In genomic region chr19:7395360-7395781, GRCh38 we compare ENCODE assay signal across 8 cellular contexts. TPM values are rescaled to one million over a fixed set of nuclear protein-coding genes. Genes with fewer than 3 reads are reported as not detected.
DNase-seq lines count a peak whose midpoint lies in the region; ATAC-seq and TF ChIP-seq lines count a peak whose summit lies in the region.

No MANE protein-coding gene starts in this region.

- no peaks in the 10 kb centered on the region for H3K27me3 Mint-ChIP-seq in activated CD8-positive, alpha-beta T cell treated with anti-CD3 and anti-CD28 coated beads for 36 hours

- DNase-seq in GM12864 (ENCODE audit: low read depth): no peak
- DNase-seq in activated CD8-positive, alpha-beta T cell treated with anti-CD3 and anti-CD28 coated beads for 36 hours: peak; percentile 19
- no peak for DNase-seq in heart left ventricle
- DNase-seq in sciatic nerve (ENCODE audit: low spot score): no peak
- DNase-seq in NCI-H446 (lab: John Stamatoyannopoulos, UW): no peak
- DNase-seq in medulla oblongata (ENCODE audit: extremely low spot score): no peak

- H3K36me3 Mint-ChIP-seq in activated CD8-positive, alpha-beta T cell treated with anti-CD3 and anti-CD28 coated beads for 36 hours (ENCODE audit: low read depth): peaks cover 8% of the 10 kb centered on the region

- CTCF ChIA-PET in activated CD8-positive, alpha-beta T cell treated with anti-CD3 and anti-CD28 coated beads for 36 hours (lab: Charles Lee): interaction anchor here (2.5 kb wide), 1 partner anchor 41 kb away, joined by 9 read pairs; no protein-coding TSS in a partner anchor

- H3K4me1 Mint-ChIP-seq in activated CD8-positive, alpha-beta T cell treated with anti-CD3 and anti-CD28 coated beads for 36 hours (ENCODE audit: low read depth): peaks cover 39% of the 10 kb centered on the region

- H3K27ac ChIP-seq in heart left ventricle: peak overlapping the region in 11 of 12 donors; percentile 24 to 87 (median 81)

- TF ChIP-seq POLR2A in heart left ventricle (IDR thresholded peaks at IDR 0.05): no peak

- H3K4me3 ChIP-seq in GM12864 (ENCODE audit: low read depth, low read length): peak overlapping the region; percentile 73
- H3K4me3 ChIP-seq in heart left ventricle: peak overlapping the region; percentile 68 to 100 (median 97)

- ATAC-seq in HG02970 (IDR thresholded peaks at IDR 0.05; ENCODE audit: low FRiP score, unreplicated experiment): peak; percentile 21
- peak; percentile 34 for ATAC-seq in activated CD8-positive, alpha-beta T cell treated with anti-CD3 and anti-CD28 coated beads for 36 hours
- ATAC-seq in heart left ventricle: peak in 2 of 4 donors; percentile 45 to 50
- peak; percentile 13 for ATAC-seq in sciatic nerve
- ATAC-seq in GM18861 (IDR thresholded peaks at IDR 0.05; ENCODE audit: unreplicated experiment): no peak

- H3K9me3 ChIP-seq in heart left ventricle: no peaks in the 10 kb centered on the region

- TF ChIP-seq CTCF in GM12864 (IDR thresholded peaks at IDR 0.05; ENCODE audit: low read depth, low read length, missing control alignments) (no peak), heart left ventricle (IDR thresholded peaks at IDR 0.05) (no peak)
- no peak for TF ChIP-seq CTCF in activated CD8-positive, alpha-beta T cell treated with anti-CD3 and anti-CD28 coated beads for 36 hours (IDR thresholded peaks at IDR 0.05)

- 0 to 2% (median 0%) methylated on average over 15 to 20 of the region's 20 CpGs for WGBS in heart left ventricle, 4 donors

- H3K27me3 ChIP-seq in heart left ventricle: no peaks in the 10 kb centered on the region

- intact Hi-C loops in activated CD8-positive, alpha-beta T cell treated with anti-CD3 and anti-CD28 coated beads for 36 hours (cut with micrococcal nuclease): no loop called here
- intact Hi-C loops in heart left ventricle (cut with DNase I) (loop anchor here in 7 of 10 donors (1.0 to 10.0 kb wide), 3 partner anchors 129 to 139 kb away; partner anchors contain the start of genes PNPLA6 (in 5 of the 7) and MCOLN1 (in 1 of the 7)), sciatic nerve (cut with DNase I) (no loop called here)

- H3K4me1 ChIP-seq in heart left ventricle: peaks cover 0 to 34% (median 15%) of the 10 kb centered on the region in 12 donors

- peak overlapping the region; percentile 74 for H3K27ac Mint-ChIP-seq in activated CD8-positive, alpha-beta T cell treated with anti-CD3 and anti-CD28 coated beads for 36 hours

- no peaks in the 10 kb centered on the region for H3K9me3 Mint-ChIP-seq in activated CD8-positive, alpha-beta T cell treated with anti-CD3 and anti-CD28 coated beads for 36 hours

- H3K4me3 Mint-ChIP-seq in activated CD8-positive, alpha-beta T cell treated with anti-CD3 and anti-CD28 coated beads for 36 hours: peak overlapping the region; percentile 84

- POLR2A ChIA-PET in activated CD8-positive, alpha-beta T cell treated with anti-CD3 and anti-CD28 coated beads for 36 hours (lab: Charles Lee): interaction anchor here (1.3 to 1.8 kb wide), 3 partner anchors 8 to 47 kb away, joined by 3 to 5 read pairs (median 5); partner anchors contain the start of gene ARHGEF18

- no peaks in the 10 kb centered on the region for H3K36me3 ChIP-seq in heart left ventricle

RNA-seq across cellular contexts. Expression of gene ARHGEF18, which starts 46.6 kb away (rescaled TPM):
- total RNA-seq in activated CD8-positive, alpha-beta T cell treated with anti-CD3 and anti-CD28 coated beads for 36 hours: 10 to 100 TPM; 25.9 to 36.4 TPM
- total RNA-seq in heart left ventricle (10 to 100 TPM in 3 of 9 donors, 1 to 10 TPM in 6; 6.5 to 15.1 (median 9.1) TPM), sciatic nerve (25.7 TPM)
- 10 to 100 TPM in 1 of 2 donors, 1 to 10 TPM in 1; 4.1 to 13.3 TPM for polyA plus RNA-seq in heart left ventricle

Comparison
In these comparisons a context has a peak if more than half of its experiments do, and no peak if none do; other contexts are left out.
1. intact Hi-C loops: an anchor here in heart left ventricle (1.0 to 10.0 kb wide); none called in activated CD8-positive, alpha-beta T cell treated with anti-CD3 and anti-CD28 coated beads for 36 hours and sciatic nerve.